8 cellular contexts compared by ENCODE assay signal in the genomic region with DNA sequence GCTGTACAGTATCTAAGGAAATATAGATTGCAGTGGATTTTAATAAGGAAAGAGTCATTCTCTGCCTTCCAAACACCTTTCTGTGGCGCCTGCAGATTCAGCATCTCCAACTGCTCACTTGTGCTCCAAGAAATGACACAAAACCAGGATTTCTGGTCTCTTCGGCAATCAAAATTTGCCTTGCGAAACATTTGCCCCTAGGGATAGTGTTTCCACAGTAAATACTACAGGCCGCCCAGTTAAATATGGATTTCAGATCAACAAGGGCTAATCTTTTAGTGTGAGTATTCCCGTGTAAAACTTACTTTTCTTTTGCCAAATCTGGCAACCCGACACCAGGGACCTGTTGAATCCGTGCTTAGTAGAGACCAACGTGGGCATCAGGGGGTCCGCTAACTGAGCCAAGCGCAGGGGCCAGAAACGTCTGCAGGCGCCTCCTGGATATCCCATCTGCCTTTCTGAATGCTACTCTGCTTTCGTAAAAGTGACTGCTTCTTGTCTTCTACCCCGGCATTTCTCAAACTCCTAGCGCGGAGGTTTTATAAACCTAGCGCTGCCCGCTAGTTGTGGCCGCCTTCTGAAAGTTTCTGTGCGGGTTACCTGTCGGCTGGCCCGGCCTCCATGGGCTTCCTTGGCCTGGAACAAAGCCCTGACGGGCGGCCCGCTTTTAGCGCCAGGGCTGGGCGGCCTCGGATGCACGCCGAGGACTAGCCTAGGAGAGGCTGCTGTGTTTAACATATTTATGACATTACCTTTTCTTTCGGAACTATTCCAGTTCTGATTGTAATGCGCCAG. TPM values are rescaled to one million over a fixed set of nuclear protein-coding genes. Genes with fewer than 3 reads are reported as not detected.
A peak's percentile ranks its signal among the peaks of the same experiment; 100 is the strongest.
DNase-seq lines count a peak whose midpoint lies in the region; ATAC-seq and TF ChIP-seq lines count a peak whose summit lies in the region.

No MANE protein-coding gene starts in this region.

- H3K27me3 ChIP-seq in breast epithelium = peaks cover 0 to 13% of the 10 kb centered on the region in 2 donors
- peaks cover 4% of the 10 kb centered on the region for H3K27me3 ChIP-seq in mesendoderm (ENCODE audit: insufficient read depth, low read length, poor library complexity)
- H3K27me3 ChIP-seq in tibial nerve = peaks cover 0 to 22% of the 10 kb centered on the region in 2 donors

- H2BK15ac ChIP-seq in mesendoderm (replicated peaks; ENCODE audit: low read depth) = no peak overlapping the region

- peak overlapping the region; percentile 60 for H3K27ac Mint-ChIP-seq in activated T-cell treated with anti-CD3 and anti-CD28 coated beads, Interleukin-2, amount 50 U/mL, for 24 hours

- H3K4me3 Mint-ChIP-seq in activated T-cell treated with anti-CD3 and anti-CD28 coated beads, Interleukin-2, amount 50 U/mL, for 24 hours = peak overlapping the region; percentile 80

- H3K9me3 ChIP-seq in breast epithelium (no peaks in the 10 kb centered on the region), tibial nerve (no peaks in the 10 kb centered on the region)

- peaks cover 58% of the 10 kb centered on the region for H3K27me3 Mint-ChIP-seq in activated T-cell treated with anti-CD3 and anti-CD28 coated beads, Interleukin-2, amount 50 U/mL, for 24 hours

- no peaks in the 10 kb centered on the region for H3K79me1 ChIP-seq in mesendoderm (ENCODE audit: low read length)

- DNase-seq in activated T-cell treated with anti-CD3 and anti-CD28 coated beads, Interleukin-2, amount 50 U/mL, for 24 hours = peak; percentile 40
- DNase-seq in activated T-cell treated with anti-CD3 and anti-CD28 coated beads for 4 hours = no peak
- DNase-seq in breast epithelium (ENCODE audit: low spot score in 2 of 2) = no peak
- peak; percentile 65 for DNase-seq in mesendoderm
- peak in 1 of 2 donors; percentile 87 for DNase-seq in tibial nerve (ENCODE audit: low spot score in 2 of 2)

- TF ChIP-seq POLR2A in breast epithelium (IDR thresholded peaks at IDR 0.05) (no peak), tibial nerve (IDR thresholded peaks at IDR 0.05) (no peak)

- ATAC-seq in HG03108 (IDR thresholded peaks at IDR 0.05; ENCODE audit: unreplicated experiment) (no peak), HG03571 (IDR thresholded peaks at IDR 0.05; ENCODE audit: unreplicated experiment) (no peak), HG03342 (IDR thresholded peaks at IDR 0.05; ENCODE audit: unreplicated experiment) (no peak)

- peak overlapping the region; percentile 87 for H3K4me2 ChIP-seq in mesendoderm (ENCODE audit: low read length)

- peak overlapping the region; percentile 73 for H3K9ac ChIP-seq in mesendoderm (ENCODE audit: low read length)

- no CpG with 5 or more reads among the region's 32 CpGs for WGBS in mesendoderm (ENCODE audit: extremely low coverage, insufficient coverage, low lambda C conversion rate)
- 14 to 24% methylated on average over 28 to 32 of the region's 32 CpGs for WGBS in tibial nerve, 2 donors

- peak overlapping the region; percentile 65 for H3K18ac ChIP-seq in mesendoderm (ENCODE audit: low read length)

- peak overlapping the region; percentile 85 for H3K56ac ChIP-seq in mesendoderm (ENCODE audit: low read length)

- H3K36me3 Mint-ChIP-seq in activated T-cell treated with anti-CD3 and anti-CD28 coated beads, Interleukin-2, amount 50 U/mL, for 24 hours (ENCODE audit: low read depth) = peaks cover 22% of the 10 kb centered on the region

- no peak overlapping the region for H4K5ac ChIP-seq in mesendoderm (ENCODE audit: low read length)

- H3K9me3 Mint-ChIP-seq in activated T-cell treated with anti-CD3 and anti-CD28 coated beads, Interleukin-2, amount 50 U/mL, for 24 hours = no peaks in the 10 kb centered on the region

- H3K4me1 Mint-ChIP-seq in activated T-cell treated with anti-CD3 and anti-CD28 coated beads, Interleukin-2, amount 50 U/mL, for 24 hours (ENCODE audit: low read depth) = peaks cover 33% of the 10 kb centered on the region

- TF ChIP-seq EP300 in tibial nerve (IDR thresholded peaks at IDR 0.05) = peak in 1 of 2 donors; percentile 84

- no peaks in the 10 kb centered on the region for H3K36me3 ChIP-seq in breast epithelium
- no peaks in the 10 kb centered on the region for H3K36me3 ChIP-seq in mesendoderm (ENCODE audit: control insufficient read depth, insufficient read depth, low read length)
- H3K36me3 ChIP-seq in tibial nerve = peaks cover 0 to 6% (median 0%) of the 10 kb centered on the region in 3 donors

- no peak overlapping the region for H2AK5ac ChIP-seq in mesendoderm (ENCODE audit: low read length)

- intact Hi-C loops in breast epithelium (cut with DNase I; ENCODE audit: low total_unique reads) = no loop called here

- peak overlapping the region; percentile 50 for H3K4ac ChIP-seq in mesendoderm (ENCODE audit: low read depth, low read length)

- no peak overlapping the region for H2BK120ac ChIP-seq in mesendoderm (ENCODE audit: low read depth, low read length)

- no peak overlapping the region for H2BK5ac ChIP-seq in mesendoderm (ENCODE audit: low read length)

- H3K23ac ChIP-seq in mesendoderm (ENCODE audit: low read length) = no peak overlapping the region

- peaks cover 0 to 3% of the 10 kb centered on the region in 2 donors for H3K4me1 ChIP-seq in breast epithelium
- H3K4me1 ChIP-seq in mesendoderm (ENCODE audit: control insufficient read depth, low read depth, low read length) = peaks cover 12% of the 10 kb centered on the region
- H3K4me1 ChIP-seq in tibial nerve = peaks cover 0 to 58% (median 15%) of the 10 kb centered on the region in 4 donors

- H3K4me3 ChIP-seq in breast epithelium = peak overlapping the region; percentile 58 to 88 (median 70)
- peak overlapping the region; percentile 39 for H3K4me3 ChIP-seq in mesendoderm (ENCODE audit: low read length)
- peak overlapping the region; percentile 42 to 69 (median 50) for H3K4me3 ChIP-seq in tibial nerve

- no peak overlapping the region for H4K8ac ChIP-seq in mesendoderm (ENCODE audit: low read depth, low read length)

- H3K79me2 ChIP-seq in mesendoderm (ENCODE audit: control insufficient read depth, insufficient read depth, low read length) = no peaks in the 10 kb centered on the region

- TF ChIP-seq CTCF in breast epithelium (IDR thresholded peaks at IDR 0.05) = no peak
- TF ChIP-seq CTCF in tibial nerve (IDR thresholded peaks at IDR 0.05) = no peak

- H3K27ac ChIP-seq in breast epithelium = peak overlapping the region; percentile 89 to 97
- no peak overlapping the region for H3K27ac ChIP-seq in mesendoderm (ENCODE audit: low read depth, low read length)
- H3K27ac ChIP-seq in tibial nerve = peak overlapping the region; percentile 75 to 94 (median 89)

RNA-seq across cellular contexts. Expression of a gene that starts 2.5 kb away (rescaled TPM):
- total RNA-seq in breast epithelium (100 to 1,000 TPM in 1 of 3 donors, 10 to 100 TPM in 2; 32.9 to 166 (median 39.0) TPM), tibial nerve (100 to 1,000 TPM; 170 to 321 (median 212) TPM)
- polyA plus RNA-seq in mesendoderm (2013, experiment 1 of 2) = 35.6 TPM
- 35.0 TPM for polyA plus RNA-seq in mesendoderm (2013, experiment 2 of 2)

Comparison
In these comparisons a context has a peak if more than half of its experiments do, and no peak if none do; other contexts are left out.
1. DNase-seq: peak in activated T-cell treated with anti-CD3 and anti-CD28 coated beads, Interleukin-2, amount 50 U/mL, for 24 hours (single experiment) and mesendoderm (single experiment); none in activated T-cell treated with anti-CD3 and anti-CD28 coated beads for 4 hours (single experiment) and breast epithelium (0 of 2).
2. Peak in every context shown above with its lines, with median percentiles within 50 percentile points of each other: H3K4me3 ChIP-seq.